Comparison of ENCODE assay signal across 1 cellular context in genomic region chr22:26545827-26546226, GRCh38.
TF ChIP-seq lines count a peak whose summit lies in the region.

No MANE protein-coding gene starts in this region.

TF ChIP-seq in WTC11, 78 proteins besides CTCF, POLR2A, EP300 and RAD21 (continued from another document):
- TF ChIP-seq TP53 (CRISPR knock-in tag; IDR thresholded peaks at IDR 0.05) (no peak), ATF3 (CRISPR knock-in tag; conservative IDR thresholded peaks at IDR 0.05) (no peak), CDX4 (CRISPR knock-in tag; IDR thresholded peaks at IDR 0.05; ENCODE audit: borderline replicate concordance) (no peak), IRF1 (CRISPR knock-in tag; IDR thresholded peaks at IDR 0.05) (no peak), TEAD4 (CRISPR knock-in tag; IDR thresholded peaks at IDR 0.05) (no peak), USF1 (CRISPR knock-in tag; IDR thresholded peaks at IDR 0.05) (no peak), CREM (CRISPR knock-in tag; IDR thresholded peaks at IDR 0.05) (no peak), ZMAT4 (CRISPR knock-in tag; IDR thresholded peaks at IDR 0.05) (no peak), PREB (CRISPR knock-in tag; IDR thresholded peaks at IDR 0.05; ENCODE audit: borderline replicate concordance) (no peak), ZNF671 (CRISPR knock-in tag; IDR thresholded peaks at IDR 0.05) (no peak), ATF6 (CRISPR knock-in tag; IDR thresholded peaks at IDR 0.05) (no peak), ZBTB21 (CRISPR knock-in tag; IDR thresholded peaks at IDR 0.05; ENCODE audit: borderline replicate concordance) (no peak), ZBTB43 (CRISPR knock-in tag; IDR thresholded peaks at IDR 0.05) (no peak), CBFB (CRISPR knock-in tag; IDR thresholded peaks at IDR 0.05; ENCODE audit: low read depth) (no peak)
